ENCODE assay signal across 1 cellular context in genomic region chr6:158030380-158031190, GRCh38.
A peak's percentile ranks its signal among the peaks of the same experiment; 100 is the strongest.
TF ChIP-seq lines count a peak whose summit lies in the region.

No MANE protein-coding gene starts in this region.

TF ChIP-seq in HepG2, 621 proteins besides CTCF, POLR2A, EP300 and RAD21:
- TF ChIP-seq NFKB2 (CRISPR knock-in tag; IDR thresholded peaks at IDR 0.05; ENCODE audit: borderline replicate concordance) (0 out of 2 replicates have a peak, but pooled peaks have one; percentile 34), ZSCAN30 (CRISPR knock-in tag; IDR thresholded peaks at IDR 0.05) (0 out of 2 replicates have a peak, but pooled peaks have one; percentile 52), ZNF460 (CRISPR knock-in tag; IDR thresholded peaks at IDR 0.05; ENCODE audit: borderline replicate concordance) (peak; percentile 85; the same call in 1 of the 2 replicates)
